ENCODE assay signal across 18 cellular contexts in genomic region chr12:105229446-105229845, GRCh38. TPM values are rescaled to one million over a fixed set of nuclear protein-coding genes. Genes with fewer than 3 reads are reported as not detected.
DNase-seq lines count a peak whose midpoint lies in the region; ATAC-seq, FAIRE-seq and TF ChIP-seq lines count a peak whose summit lies in the region.
"Had no signal": no experiment of that assay in that cellular context is flagged by ENCODE, and none has a peak within 500 bp of the region (broad histone marks: within the 10 kb centered on the region; RNA-seq: fewer than 3 reads in every experiment).

No MANE protein-coding gene starts in this region.

- H3K27ac Mint-ChIP-seq in activated T-cell treated with anti-CD3 and anti-CD28 coated beads, Interleukin-2, amount 50 U/mL, for 72 hours, result peak overlapping the region; percentile 71
- peak overlapping the region; percentile 39 for H3K27ac Mint-ChIP-seq in type B pancreatic cell
- H3K27ac Mint-ChIP-seq: activated naive CD4-positive, alpha-beta T cell treated with anti-CD3 and anti-CD28 coated beads for 36 hours had no signal

- no peak overlapping the region for H3K4me3 ChIP-seq in brain microvascular endothelial cell (ENCODE audit: low read depth, low read length)
- no peak overlapping the region for H3K4me3 ChIP-seq in mesendoderm (ENCODE audit: low read length)
- H3K4me3 ChIP-seq: heart right ventricle, psoas muscle, SJCRH30 had no signal

- no peak overlapping the region for H3K9ac ChIP-seq in mesendoderm (ENCODE audit: low read length)

- H4K8ac ChIP-seq in mesendoderm (ENCODE audit: low read depth, low read length), result no peak overlapping the region

- no peaks in the 10 kb centered on the region for H3K79me2 ChIP-seq in mesendoderm (ENCODE audit: control insufficient read depth, insufficient read depth, low read length)

- H3K9me3 Mint-ChIP-seq in activated T-cell treated with anti-CD3 and anti-CD28 coated beads, Interleukin-2, amount 50 U/mL, for 72 hours, result no peaks in the 10 kb centered on the region
- no peaks in the 10 kb centered on the region for H3K9me3 Mint-ChIP-seq in type B pancreatic cell
- H3K9me3 Mint-ChIP-seq: activated naive CD4-positive, alpha-beta T cell treated with anti-CD3 and anti-CD28 coated beads for 36 hours had no signal

- no peak overlapping the region for H3K4me2 ChIP-seq in mesendoderm (ENCODE audit: low read length)

- H2AK5ac ChIP-seq in mesendoderm (ENCODE audit: low read length), result no peak overlapping the region

- no peak overlapping the region for H3K56ac ChIP-seq in mesendoderm (ENCODE audit: low read length)

- peaks cover 6 to 16% of the 10 kb centered on the region in 2 donors for H3K36me3 Mint-ChIP-seq in activated T-cell treated with anti-CD3 and anti-CD28 coated beads, Interleukin-2, amount 50 U/mL, for 72 hours (ENCODE audit: insufficient read depth in 2 of 2)
- peaks cover 16% of the 10 kb centered on the region for H3K36me3 Mint-ChIP-seq in type B pancreatic cell

- H3K18ac ChIP-seq in mesendoderm (ENCODE audit: low read length), result no peak overlapping the region

- no peak for FAIRE-seq in frontal cortex (lab: Jason Lieb, UNC)

- no peaks in the 10 kb centered on the region for H3K27me3 Mint-ChIP-seq in activated T-cell treated with anti-CD3 and anti-CD28 coated beads, Interleukin-2, amount 50 U/mL, for 72 hours (ENCODE audit: low read depth)
- H3K27me3 Mint-ChIP-seq in type B pancreatic cell, result no peaks in the 10 kb centered on the region

- H3K4me3 Mint-ChIP-seq in activated T-cell treated with anti-CD3 and anti-CD28 coated beads, Interleukin-2, amount 50 U/mL, for 72 hours, result peak overlapping the region in 1 of 2 donors; percentile 22
- no peak overlapping the region for H3K4me3 Mint-ChIP-seq in type B pancreatic cell
- H3K4me3 Mint-ChIP-seq: activated CD8-positive, alpha-beta T cell treated with anti-CD3 and anti-CD28 coated beads, Interleukin-2, amount 10 ng/mL, durations not matched to agents 7 days and 5 days; activated naive CD4-positive, alpha-beta T cell treated with anti-CD3 and anti-CD28 coated beads for 36 hours had no signal

- TF ChIP-seq CTCF in brain microvascular endothelial cell (IDR thresholded peaks at IDR 0.05; ENCODE audit: low read depth, low read length, missing control alignments) (no peak), type B pancreatic cell (conservative IDR thresholded peaks at IDR 0.05) (no peak)

- H3K36me3 ChIP-seq in brain microvascular endothelial cell (replicated peaks) (no peaks in the 10 kb centered on the region), mesendoderm (ENCODE audit: control insufficient read depth, insufficient read depth, low read length) (no peaks in the 10 kb centered on the region)
- H3K36me3 ChIP-seq: SJCRH30 had no signal

- H3K4me1 Mint-ChIP-seq in activated T-cell treated with anti-CD3 and anti-CD28 coated beads, Interleukin-2, amount 50 U/mL, for 72 hours (ENCODE audit: low read depth), result peaks cover 86% of the 10 kb centered on the region
- peaks cover 25% of the 10 kb centered on the region for H3K4me1 Mint-ChIP-seq in type B pancreatic cell (ENCODE audit: unreplicated experiment)

- no peaks in the 10 kb centered on the region for H3K4me1 ChIP-seq in mesendoderm (ENCODE audit: control insufficient read depth, low read depth, low read length)
- H3K4me1 ChIP-seq: SJCRH30 had no signal

- no peak overlapping the region for H3K23ac ChIP-seq in mesendoderm (ENCODE audit: low read length)

- H3K27me3 ChIP-seq in brain microvascular endothelial cell (replicated peaks) (no peaks in the 10 kb centered on the region), mesendoderm (ENCODE audit: insufficient read depth, low read length, poor library complexity) (no peaks in the 10 kb centered on the region)
- H3K27me3 ChIP-seq: heart right ventricle, SJCRH30 had no signal

- H2BK15ac ChIP-seq in mesendoderm (replicated peaks; ENCODE audit: low read depth), result no peak overlapping the region

- H2BK5ac ChIP-seq in mesendoderm (ENCODE audit: low read length), result no peak overlapping the region

- WGBS in mesendoderm (ENCODE audit: extremely low coverage, insufficient coverage, low lambda C conversion rate), result no CpG with 5 or more reads among the region's 3 CpGs

- H3K27ac ChIP-seq in brain microvascular endothelial cell (peak overlapping the region; percentile 27), mesendoderm (ENCODE audit: low read depth, low read length) (no peak overlapping the region)
- H3K27ac ChIP-seq: psoas muscle, SJCRH30 had no signal

- in situ Hi-C loops in brain microvascular endothelial cell (cut with HindIII; ENCODE audit: low pct_ligation_motif_present, low sequenced_read_pairs), result no loop called here

- H2BK120ac ChIP-seq in mesendoderm (ENCODE audit: low read depth, low read length), result no peak overlapping the region

- H3K79me1 ChIP-seq in mesendoderm (ENCODE audit: low read length), result peaks cover 6% of the 10 kb centered on the region

- H3K4ac ChIP-seq in mesendoderm (ENCODE audit: low read depth, low read length), result no peak overlapping the region

- H4K5ac ChIP-seq in mesendoderm (ENCODE audit: low read length), result no peak overlapping the region

- no peak for DNase-seq in activated T-cell treated with anti-CD3 and anti-CD28 coated beads, Interleukin-2, amount 50 U/mL, for 72 hours
- DNase-seq in activated T-cell treated with anti-CD3 and anti-CD28 coated beads for 4 hours (no peak), brain microvascular endothelial cell (no peak), mesendoderm (peak; percentile 18), type B pancreatic cell (ENCODE audit: extremely low spot score, unreplicated experiment) (no peak), frontal cortex (ENCODE audit: low spot score in 2 of 2) (no peak), SHP77 treated with DMSO at 0.1 percent for 48 hours (lab: John Stamatoyannopoulos, UW) (no peak)
- DNase-seq: ACHN; activated CD8-positive, alpha-beta T cell treated with anti-CD3 and anti-CD28 coated beads, Interleukin-2, amount 10 ng/mL, durations not matched to agents 7 days and 5 days; activated naive CD4-positive, alpha-beta T cell treated with anti-CD3 and anti-CD28 coated beads for 36 hours; heart right ventricle; NCI-H2107; NK-92 treated with Interleukin-12 subunit alpha and Interleukin-12 subunit beta, amount 100 ng/mL, for 24 hours; psoas muscle; SJCRH30; stimulated activated CD4-positive, alpha-beta T cell treated with anti-CD3 and anti-CD28 coated beads, Interleukin-2, amount 100 ng/mL, for 24 hours; stimulated activated CD8-positive, alpha-beta memory T cell treated with anti-CD3 and anti-CD28 coated beads, Interleukin-4, amount 100 ng/mL, for 48 hours had no signal

- ATAC-seq in activated T-cell treated with anti-CD3 and anti-CD28 coated beads, Interleukin-2, amount 50 U/mL, for 72 hours (replicated peaks in 1 of 2), result no peak
- no peak for ATAC-seq in GM19395 (IDR thresholded peaks at IDR 0.05; ENCODE audit: unreplicated experiment)
- ATAC-seq: activated CD8-positive, alpha-beta T cell treated with anti-CD3 and anti-CD28 coated beads, Interleukin-2, amount 10 ng/mL, durations not matched to agents 7 days and 5 days; heart right ventricle; psoas muscle had no signal

RNA-seq across cellular contexts. Expression of gene APPL2, which starts 6.5 kb away (rescaled TPM):
- total RNA-seq in activated T-cell treated with anti-CD3 and anti-CD28 coated beads, Interleukin-2, amount 50 U/mL, for 72 hours, result 10 to 100 TPM; 18.9 to 19.7 TPM
- polyA plus RNA-seq in mesendoderm (2013, experiment 1 of 2), result 12.7 TPM
- polyA plus RNA-seq in mesendoderm (2013, experiment 2 of 2), result 12.5 TPM
- 38.3 and 46.1 TPM in 2 replicates for total RNA-seq in type B pancreatic cell (ENCODE audit: low replicate concordance)
- 28.9 TPM for total RNA-seq in frontal cortex
